In genomic region chr5:171623107-171623506, GRCh38 we compare ENCODE assay signal across 1 cellular context.
TF ChIP-seq lines count a peak whose summit lies in the region.

No MANE protein-coding gene starts in this region.

TF ChIP-seq in H1, 55 proteins besides CTCF, POLR2A, EP300 and RAD21 (continued from another document):
- TF ChIP-seq SIRT6 (IDR thresholded peaks at IDR 0.05; ENCODE audit: low read length) (no peak), TBP (IDR thresholded peaks at IDR 0.05; ENCODE audit: low read depth, low read length) (no peak), KDM1A (IDR thresholded peaks at IDR 0.05; ENCODE audit: borderline replicate concordance, low read length) (no peak), SIX5 (IDR thresholded peaks at IDR 0.05; ENCODE audit: low read depth, low read length) (no peak), JUND (IDR thresholded peaks at IDR 0.05; ENCODE audit: low read length) (no peak), BACH1 (IDR thresholded peaks at IDR 0.05; ENCODE audit: low read length) (no peak), TCF12 (IDR thresholded peaks at IDR 0.05; ENCODE audit: low read depth, low read length) (no peak), USF2 (IDR thresholded peaks at IDR 0.05; ENCODE audit: low read length) (no peak), HDAC6 (IDR thresholded peaks at IDR 0.05; ENCODE audit: low read depth, low read length) (no peak)
